Comparison of ENCODE assay signal across 9 cellular contexts in genomic region chr7:73770860-73771665, GRCh38. TPM values are rescaled to one million over a fixed set of nuclear protein-coding genes. Genes with fewer than 3 reads are reported as not detected.
DNase-seq lines count a peak whose midpoint lies in the region; ATAC-seq and TF ChIP-seq lines count a peak whose summit lies in the region.
"Had no signal": no experiment of that assay in that cellular context is flagged by ENCODE, and none has a peak within 500 bp of the region (broad histone marks: within the 10 kb centered on the region; RNA-seq: fewer than 3 reads in every experiment).

No MANE protein-coding gene starts in this region.

- H2AFZ ChIP-seq in OCI-LY7 (ENCODE audit: low read length), result no peak overlapping the region

- H3K4me3 ChIP-seq in Caco-2 (ENCODE audit: low read depth, low read length), result peak overlapping the region; percentile 66
- no peak overlapping the region for H3K4me3 ChIP-seq in OCI-LY7 (ENCODE audit: low read depth, low read length, poor library complexity, severe bottlenecking)

- no peaks in the 10 kb centered on the region for H4K20me1 ChIP-seq in OCI-LY7 (ENCODE audit: insufficient read depth, low read length)

- H3K36me3 Mint-ChIP-seq in Caco-2 (ENCODE audit: insufficient read depth, unreplicated experiment) (peaks cover 18% of the 10 kb centered on the region), progenitor cell of endocrine pancreas (ENCODE audit: insufficient read depth) (peaks cover 13% of the 10 kb centered on the region)
- no peaks in the 10 kb centered on the region for H3K36me3 Mint-ChIP-seq in activated T-helper 17 cell treated with anti-CD3 and anti-CD28 coated beads, Interleukin-2, amount 50 U/mL, for 72 hours (ENCODE audit: low read depth)

- H3K79me2 ChIP-seq in OCI-LY7 (ENCODE audit: insufficient read depth, low read depth, low read length), result no peaks in the 10 kb centered on the region

- peak overlapping the region; percentile 73 for H3K27ac Mint-ChIP-seq in Caco-2 (ENCODE audit: unreplicated experiment)
- peak overlapping the region; percentile 94 for H3K27ac Mint-ChIP-seq in progenitor cell of endocrine pancreas
- no peak overlapping the region for H3K27ac Mint-ChIP-seq in activated T-helper 17 cell treated with anti-CD3 and anti-CD28 coated beads, Interleukin-2, amount 50 U/mL, for 72 hours

- H3K4me3 Mint-ChIP-seq in Caco-2 (ENCODE audit: unreplicated experiment) (peak overlapping the region; percentile 81), progenitor cell of endocrine pancreas (ENCODE audit: low read depth) (peak overlapping the region; percentile 78)
- no peak overlapping the region for H3K4me3 Mint-ChIP-seq in activated T-helper 17 cell treated with anti-CD3 and anti-CD28 coated beads, Interleukin-2, amount 50 U/mL, for 72 hours

- DNase-seq in Caco-2 (peak in 1 of 2 experiments; percentile 25), OCI-LY7 (ENCODE audit: low spot score) (no peak), iPS DF 4.7 (ENCODE audit: extremely low read depth, low spot score) (peak; percentile 9), progenitor cell of endocrine pancreas (ENCODE audit: low spot score, unreplicated experiment) (no peak), NCI-H446 treated with DMSO at 0.1 percent for 48 hours (lab: John Stamatoyannopoulos, UW) (no peak), caudate nucleus (lab: John Stamatoyannopoulos, UW) (no peak)
- DNase-seq: activated gamma-delta T cell had no signal

- POLR2A ChIA-PET in Caco-2 (lab: Charles Lee), result interaction anchor here (0.6 to 2.4 kb wide), 5 partner anchors 32 to 59 kb away, joined by 3 to 28 read pairs (median 9); partner anchors contain the start of gene ABHD11
- POLR2A ChIA-PET in OCI-LY7 (lab: Charles Lee), result interaction anchor here (0.6 kb wide), 1 partner anchor 250 kb away, joined by 3 read pairs; no protein-coding TSS in a partner anchor

- no peak overlapping the region for H3K27ac ChIP-seq in OCI-LY7 (ENCODE audit: low read depth, low read length, poor library complexity, severe bottlenecking)
- H3K27ac ChIP-seq in caudate nucleus (ENCODE audit: low read depth, low read length), result no peak overlapping the region

- H3K9me3 ChIP-seq in Caco-2 (no peaks in the 10 kb centered on the region), OCI-LY7 (ENCODE audit: low read length) (no peaks in the 10 kb centered on the region)

- H3K27me3 Mint-ChIP-seq in Caco-2 (ENCODE audit: insufficient read depth, unreplicated experiment) (no peaks in the 10 kb centered on the region), progenitor cell of endocrine pancreas (no peaks in the 10 kb centered on the region)
- peaks cover 24% of the 10 kb centered on the region for H3K27me3 Mint-ChIP-seq in activated T-helper 17 cell treated with anti-CD3 and anti-CD28 coated beads, Interleukin-2, amount 50 U/mL, for 72 hours

- H3K9me2 ChIP-seq in OCI-LY7 (ENCODE audit: insufficient read depth, low read length), result no peaks in the 10 kb centered on the region

- H3K9me3 Mint-ChIP-seq in Caco-2 (ENCODE audit: unreplicated experiment) (no peaks in the 10 kb centered on the region), progenitor cell of endocrine pancreas (ENCODE audit: low read depth) (no peaks in the 10 kb centered on the region)
- H3K9me3 Mint-ChIP-seq in activated T-helper 17 cell treated with anti-CD3 and anti-CD28 coated beads, Interleukin-2, amount 50 U/mL, for 72 hours, result no peaks in the 10 kb centered on the region

- no peak for ATAC-seq in HG03442 (IDR thresholded peaks at IDR 0.05; ENCODE audit: unreplicated experiment)
- no peak for ATAC-seq in activated T-helper 17 cell treated with anti-CD3 and anti-CD28 coated beads, Interleukin-2, amount 50 U/mL, for 72 hours (replicated peaks)

- TF ChIP-seq CTCF in Caco-2 (IDR thresholded peaks at IDR 0.05; ENCODE audit: insufficient read depth in 1 of 2, low read depth in 1 of 2, low read length in 1 of 2, severe bottlenecking in 1 of 2, unreplicated experiment in 1 of 2) (no peak), OCI-LY7 (conservative IDR thresholded peaks at IDR 0.05; ENCODE audit: low read length) (no peak), progenitor cell of endocrine pancreas (IDR thresholded peaks at IDR 0.05; ENCODE audit: unreplicated experiment) (no peak)

- intact Hi-C loops in Caco-2 (cut with micrococcal nuclease; ENCODE audit: unreplicated experiment) (loop anchor here (1.0 to 2.0 kb wide), 4 partner anchors 21 to 60 kb away; partner anchors contain the start of genes ABHD11 and CLDN4), OCI-LY7 (cut with micrococcal nuclease; ENCODE audit: unreplicated experiment) (no loop called here)

- no peaks in the 10 kb centered on the region for H3K27me3 ChIP-seq in Caco-2 (replicated peaks; ENCODE audit: control insufficient read depth, insufficient read depth, low read length)

- H3K4me1 Mint-ChIP-seq in Caco-2 (ENCODE audit: low read depth, unreplicated experiment) (peaks cover 18% of the 10 kb centered on the region), progenitor cell of endocrine pancreas (ENCODE audit: low read depth) (peaks cover 10% of the 10 kb centered on the region)
- no peaks in the 10 kb centered on the region for H3K4me1 Mint-ChIP-seq in activated T-helper 17 cell treated with anti-CD3 and anti-CD28 coated beads, Interleukin-2, amount 50 U/mL, for 72 hours

- H3K4me2 ChIP-seq in OCI-LY7 (ENCODE audit: low read length), result peak overlapping the region; percentile 33; the same call in 1 of the 2 replicates

- no peaks in the 10 kb centered on the region; the same call in 1 of the 2 replicates for H3K36me3 ChIP-seq in Caco-2 (ENCODE audit: control insufficient read depth, insufficient read depth, low read length)
- no peaks in the 10 kb centered on the region for H3K36me3 ChIP-seq in OCI-LY7 (ENCODE audit: insufficient read depth, low read length)

- BruUV-seq in Caco-2 (replicated peaks; lab: Mats Ljungman, UMichigan) (no TSS peak), OCI-LY7 (replicated peaks; lab: Mats Ljungman, UMichigan) (no TSS peak)

- H3K4me1 ChIP-seq in Caco-2 (peaks cover 15% of the 10 kb centered on the region), OCI-LY7 (ENCODE audit: insufficient read depth, low read length, poor library complexity, severe bottlenecking) (peaks cover 3% of the 10 kb centered on the region)

- CTCF ChIA-PET in Caco-2 (lab: Charles Lee), result interaction anchor here (0.6 to 0.7 kb wide), 3 partner anchors 68 to 795 kb away, joined by 3 read pairs; no protein-coding TSS in a partner anchor
- CTCF ChIA-PET in OCI-LY7 (lab: Charles Lee; ENCODE audit: unreplicated experiment), result no interaction called here

RNA-seq across cellular contexts. Expression of gene CLDN3, which starts 1.0 kb away (rescaled TPM):
- total RNA-seq in Caco-2 (2022), result 19.6 and 21.0 TPM in 2 replicates
- not detected in 2 replicates for total RNA-seq in OCI-LY7 (2014; rRNA removed; shearing (Covaris generic))
- not detected in 2 replicates for total RNA-seq in OCI-LY7 (2022)
- 49.0 and 49.9 TPM in 2 replicates for total RNA-seq in progenitor cell of endocrine pancreas
- total RNA-seq in activated T-helper 17 cell treated with anti-CD3 and anti-CD28 coated beads, Interleukin-2, amount 50 U/mL, for 72 hours, result not detected

RNA-seq across cellular contexts. Expression of gene ABHD11, which starts 32.5 kb away (rescaled TPM):
- 38.9 and 47.2 TPM in 2 replicates for total RNA-seq in Caco-2 (2022)
- total RNA-seq in OCI-LY7 (2014; rRNA removed; shearing (Covaris generic)), result 25.8 and 27.4 TPM in 2 replicates
- 27.5 and 30.5 TPM in 2 replicates for total RNA-seq in OCI-LY7 (2022)
- 62.9 and 69.7 TPM in 2 replicates for total RNA-seq in progenitor cell of endocrine pancreas
- total RNA-seq in activated T-helper 17 cell treated with anti-CD3 and anti-CD28 coated beads, Interleukin-2, amount 50 U/mL, for 72 hours, result 10 to 100 TPM; 11.9 to 21.2 TPM

RNA-seq across cellular contexts. Expression of gene STX1A, which starts 51.6 kb away (rescaled TPM):
- total RNA-seq in Caco-2 (2022) (26.4 and 28.6 TPM in 2 replicates), OCI-LY7 (2022) (5.7 TPM in 2 replicates), progenitor cell of endocrine pancreas (40.9 and 46.6 TPM in 2 replicates)
- 5.3 and 11.3 TPM in 2 replicates for total RNA-seq in OCI-LY7 (2014; rRNA removed; shearing (Covaris generic))
- 10 to 100 TPM; 16.8 to 40.9 TPM for total RNA-seq in activated T-helper 17 cell treated with anti-CD3 and anti-CD28 coated beads, Interleukin-2, amount 50 U/mL, for 72 hours

RNA-seq across cellular contexts. Expression of gene CLDN4, which starts 59.7 kb away (rescaled TPM):
- total RNA-seq in Caco-2 (2022) (249 TPM in 2 replicates), OCI-LY7 (2022) (0.90 and 1.0 TPM in 2 replicates), progenitor cell of endocrine pancreas (172 and 183 TPM in 2 replicates)
- total RNA-seq in OCI-LY7 (2014; rRNA removed; shearing (Covaris generic)), result 0.13 TPM in 2 replicates
- under 1 TPM in 1 of 2 donors, not detected in 1; 0.26 TPM for total RNA-seq in activated T-helper 17 cell treated with anti-CD3 and anti-CD28 coated beads, Interleukin-2, amount 50 U/mL, for 72 hours

Comparison
In these comparisons a context has a peak if more than half of its experiments do, and no peak if none do; other contexts are left out.
1. RNA of gene CLDN3, which starts 1.0 kb away (total RNA-seq): 49.0 to 49.9 TPM in progenitor cell of endocrine pancreas and 19.6 to 21.0 TPM in Caco-2; not detected in OCI-LY7 and not detected in activated T-helper 17 cell treated with anti-CD3 and anti-CD28 coated beads, Interleukin-2, amount 50 U/mL, for 72 hours; every median in the first group is over 10 times any median in the second.